Comparison of ENCODE assay signal across 8 cellular contexts in the genomic region with DNA sequence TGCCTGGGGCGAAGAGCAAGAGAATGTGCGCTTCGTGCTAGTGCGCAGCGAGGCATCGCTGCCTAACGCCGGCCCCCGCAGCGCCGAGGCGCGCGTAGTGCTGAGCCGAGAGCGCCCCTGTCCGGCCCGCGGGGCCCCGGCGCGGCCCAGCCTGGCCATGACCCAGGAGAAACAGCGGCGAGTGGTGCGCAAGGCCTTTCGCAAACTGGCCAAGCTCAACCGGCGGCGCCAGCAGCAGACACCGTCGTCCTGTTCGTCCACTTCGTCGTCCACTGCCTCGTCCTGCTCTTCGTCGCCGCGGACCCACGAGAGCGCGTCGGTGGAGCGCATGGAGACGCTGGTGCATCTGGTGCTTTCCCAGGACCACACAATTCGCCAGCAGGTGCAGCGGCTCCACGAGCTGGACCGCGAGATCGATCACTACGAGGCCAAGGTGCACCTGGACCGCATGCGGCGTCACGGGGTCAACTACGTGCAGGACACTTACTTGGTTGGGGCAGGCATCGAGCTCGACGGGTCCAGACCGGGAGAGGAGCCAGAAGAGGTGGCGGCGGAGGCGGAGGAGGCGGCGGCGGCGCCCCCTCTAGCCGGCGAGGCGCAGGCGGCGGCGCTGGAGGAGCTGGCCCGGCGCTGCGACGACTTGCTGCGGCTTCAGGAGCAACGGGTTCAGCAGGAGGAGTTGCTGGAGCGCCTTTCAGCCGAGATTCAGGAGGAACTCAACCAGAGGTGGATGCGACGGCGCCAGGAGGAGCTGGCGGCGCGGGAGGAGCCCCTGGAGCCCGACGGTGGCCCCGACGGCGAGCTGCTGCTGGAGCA. TPM values are rescaled to one million over a fixed set of nuclear protein-coding genes. Genes with fewer than 3 reads are reported as not detected.
DNase-seq lines count a peak whose midpoint lies in the region; ATAC-seq, FAIRE-seq and TF ChIP-seq lines count a peak whose summit lies in the region.

No MANE protein-coding gene starts in this region.

- no peaks in the 10 kb centered on the region for H3K36me3 ChIP-seq in NT2/D1 (ENCODE audit: insufficient read depth, insufficient read length, low read length)

- ATAC-seq in left cardiac atrium (peak; percentile 59 to 61), natural killer cell (no peak), HG03342 (IDR thresholded peaks at IDR 0.05; ENCODE audit: unreplicated experiment) (no peak), GM19351 (IDR thresholded peaks at IDR 0.05; ENCODE audit: unreplicated experiment) (no peak), HG03097 (IDR thresholded peaks at IDR 0.05; ENCODE audit: low FRiP score, unreplicated experiment) (no peak)

- H3K4me3 Mint-ChIP-seq in progenitor cell of endocrine pancreas (ENCODE audit: low read depth) (peak overlapping the region; percentile 86), natural killer cell (no peak overlapping the region)

- TF ChIP-seq POLR2A in GM12891 (IDR thresholded peaks at IDR 0.05; ENCODE audit: low read depth, low read length): no peak

- no peaks in the 10 kb centered on the region for H3K27me3 Mint-ChIP-seq in progenitor cell of endocrine pancreas
- H3K27me3 Mint-ChIP-seq in natural killer cell (ENCODE audit: low read depth in 2 of 2): peaks cover 48 to 71% of the 10 kb centered on the region in 2 donors

- peaks cover 56% of the 10 kb centered on the region for H3K27me3 ChIP-seq in NT2/D1 (ENCODE audit: insufficient read depth, insufficient read length)

- intact Hi-C loops in left cardiac atrium (cut with DNase I) (no loop called here), natural killer cell (cut with micrococcal nuclease) (no loop called here)

- peak overlapping the region; percentile 60 for H3K27ac Mint-ChIP-seq in progenitor cell of endocrine pancreas
- H3K27ac Mint-ChIP-seq in natural killer cell: no peak overlapping the region

- FAIRE-seq in GM12891 (lab: Jason Lieb, UNC): no peak

- peaks cover 3% of the 10 kb centered on the region for H3K9me3 Mint-ChIP-seq in progenitor cell of endocrine pancreas (ENCODE audit: low read depth)
- H3K9me3 Mint-ChIP-seq in natural killer cell: no peaks in the 10 kb centered on the region

- no peaks in the 10 kb centered on the region for H3K4me1 ChIP-seq in NT2/D1 (ENCODE audit: insufficient read depth, insufficient read length)

- DNase-seq in GM12891 (ENCODE audit: insufficient read length, low spot score) (peak; percentile 7), NT2/D1 (ENCODE audit: low read depth, low spot score) (no peak), left cardiac atrium (peak; percentile 31), progenitor cell of endocrine pancreas (ENCODE audit: low spot score, unreplicated experiment) (peak; percentile 43), natural killer cell (no peak)

- peak overlapping the region; percentile 55 for H3K4me3 ChIP-seq in NT2/D1 (ENCODE audit: insufficient read length, low read depth)

- peaks cover 42% of the 10 kb centered on the region for H3K4me1 Mint-ChIP-seq in progenitor cell of endocrine pancreas (ENCODE audit: low read depth)
- H3K4me1 Mint-ChIP-seq in natural killer cell: no peaks in the 10 kb centered on the region

- peak overlapping the region; percentile 74 for H3K9ac ChIP-seq in NT2/D1 (ENCODE audit: insufficient read length, low read depth)

- H3K36me3 Mint-ChIP-seq in progenitor cell of endocrine pancreas (ENCODE audit: insufficient read depth) (peaks cover 14% of the 10 kb centered on the region), natural killer cell (no peaks in the 10 kb centered on the region)

- H3K9me3 ChIP-seq in NT2/D1 (ENCODE audit: insufficient read depth, low read length): peaks cover 16% of the 10 kb centered on the region; the same call in 1 of the 2 replicates

- TF ChIP-seq CTCF in progenitor cell of endocrine pancreas (IDR thresholded peaks at IDR 0.05; ENCODE audit: unreplicated experiment): no peak
- TF ChIP-seq CTCF in natural killer cell (IDR thresholded peaks at IDR 0.05): no peak

TF ChIP-seq in GM12891, 5 proteins besides CTCF, POLR2A, EP300 and RAD21:
- no peak for TF ChIP-seq TAF1 (IDR thresholded peaks at IDR 0.05; ENCODE audit: low read depth, low read length)
- TF ChIP-seq PAX5 (IDR thresholded peaks at IDR 0.05; ENCODE audit: insufficient read depth, low read length, severe bottlenecking): no peak
- TF ChIP-seq POLR2AphosphoS5 (IDR thresholded peaks at IDR 0.05; ENCODE audit: low read depth, low read length): no peak
- TF ChIP-seq SPI1 (IDR thresholded peaks at IDR 0.05; ENCODE audit: low read depth, low read length): no peak
- no peak for TF ChIP-seq POU2F2 (IDR thresholded peaks at IDR 0.05; ENCODE audit: low read depth, low read length)

RNA-seq across cellular contexts. Expression of a gene that starts 1.0 kb away (rescaled TPM):
- not detected for polyA plus RNA-seq in GM12891 (2012; ENCODE audit: low read depth, missing spikeins)
- total RNA-seq in left cardiac atrium (under 1 TPM; 0.15 to 0.63 TPM), progenitor cell of endocrine pancreas (21.7 and 24.4 TPM in 2 replicates), natural killer cell (not detected)

Comparison
In these comparisons a context has a peak if more than half of its experiments do, and no peak if none do; other contexts are left out.
1. DNase-seq: peak in GM12891 (single experiment), left cardiac atrium (single experiment) and progenitor cell of endocrine pancreas (single experiment); none in NT2/D1 (single experiment) and natural killer cell (single experiment).
2. ATAC-seq: peak in left cardiac atrium (2 of 2); none in natural killer cell (0 of 3), HG03342 (single experiment), GM19351 (single experiment) and HG03097 (single experiment).
3. RNA of a gene that starts 1.0 kb away (total RNA-seq): 21.7 to 24.4 TPM in progenitor cell of endocrine pancreas; 0.15 to 0.63 TPM in left cardiac atrium and not detected in natural killer cell; every median in the first group is over 10 times any median in the second.